ENCODE assay signal across 1 cellular context in genomic region chr7:2353650-2354172, GRCh38.
TF ChIP-seq lines count a peak whose summit lies in the region.

No MANE protein-coding gene starts in this region.

TF ChIP-seq in HepG2, 621 proteins besides CTCF, POLR2A, EP300 and RAD21 (continued from another document and continues in another):
- TF ChIP-seq HNF1A (IDR thresholded peaks at IDR 0.05; ENCODE audit: low read depth) (no peak), HNF1A (CRISPR knock-in tag; IDR thresholded peaks at IDR 0.05; ENCODE audit: borderline replicate concordance) (peak; percentile 27; the same call in 1 of the 2 replicates), ARNTL (CRISPR knock-in tag; IDR thresholded peaks at IDR 0.05) (peak; percentile 48; the same call in 1 of the 2 replicates), ATF7-NPFF (CRISPR knock-in tag; IDR thresholded peaks at IDR 0.05; ENCODE audit: low read depth) (peak; percentile 93), FOXK2 (IDR thresholded peaks at IDR 0.05) (no peak), ZNF101 (CRISPR knock-in tag; IDR thresholded peaks at IDR 0.05; ENCODE audit: borderline replicate concordance, low read depth) (peak; percentile 67; the same call in 1 of the 2 replicates), CEBPZ (IDR thresholded peaks at IDR 0.05; ENCODE audit: low read length) (no peak), SPEN (CRISPR knock-in tag; IDR thresholded peaks at IDR 0.05; ENCODE audit: low read depth) (peak; percentile 71), SMARCC2 (IDR thresholded peaks at IDR 0.05) (no peak), TMF1 (CRISPR knock-in tag; IDR thresholded peaks at IDR 0.05; ENCODE audit: low read depth) (peak; percentile 89; the same call in 1 of the 2 replicates), ZNF704 (CRISPR knock-in tag; IDR thresholded peaks at IDR 0.05; ENCODE audit: borderline replicate concordance) (peak; percentile 94), NFKBIZ (CRISPR knock-in tag; IDR thresholded peaks at IDR 0.05) (no peak), ZMYM2 (CRISPR knock-in tag; IDR thresholded peaks at IDR 0.05) (peak; percentile 59; the same call in 1 of the 2 replicates), RCOR2 (CRISPR knock-in tag; IDR thresholded peaks at IDR 0.05) (no peak), SETDB1 (CRISPR knock-in tag; IDR thresholded peaks at IDR 0.05; ENCODE audit: borderline replicate concordance) (no peak), PBX2 (CRISPR knock-in tag; IDR thresholded peaks at IDR 0.05) (no peak), POGK (CRISPR knock-in tag; conservative IDR thresholded peaks at IDR 0.05) (peak; percentile 80), ZFP36 (IDR thresholded peaks at IDR 0.05; ENCODE audit: borderline replicate concordance, low read depth, low read length, partially characterized antibody) (no peak), HNRNPUL1 (IDR thresholded peaks at IDR 0.05; ENCODE audit: low read depth, low read length) (no peak), ZNF552 (CRISPR knock-in tag; IDR thresholded peaks at IDR 0.05; ENCODE audit: borderline replicate concordance) (peak; percentile 93), ZNF550 (CRISPR knock-in tag; IDR thresholded peaks at IDR 0.05; ENCODE audit: borderline replicate concordance) (no peak), ZNF468 (CRISPR knock-in tag; IDR thresholded peaks at IDR 0.05) (peak; percentile 75; the same call in 1 of the 2 replicates), SNAI1 (CRISPR knock-in tag; IDR thresholded peaks at IDR 0.05; ENCODE audit: borderline replicate concordance) (no peak), DPF2 (CRISPR knock-in tag; IDR thresholded peaks at IDR 0.05; ENCODE audit: borderline replicate concordance, low read depth) (no peak), ZNF225 (CRISPR knock-in tag; IDR thresholded peaks at IDR 0.05) (peak; percentile 84; the same call in 1 of the 2 replicates), ZMYM4 (CRISPR knock-in tag; IDR thresholded peaks at IDR 0.05) (peak; percentile 48; the same call in 1 of the 2 replicates), ATM (IDR thresholded peaks at IDR 0.05; ENCODE audit: borderline replicate concordance) (no peak), ZNF354B (CRISPR knock-in tag; IDR thresholded peaks at IDR 0.05) (no peak), ZNF746 (CRISPR knock-in tag; IDR thresholded peaks at IDR 0.05) (no peak; the same call in 1 of the 2 replicates), U2AF1 (optimal IDR thresholded peaks at IDR 0.05; ENCODE audit: low read depth, low read length) (peak; percentile 80), ZNF451 (CRISPR knock-in tag; IDR thresholded peaks at IDR 0.05) (peak; percentile 66; the same call in 1 of the 2 replicates), GATAD2A (CRISPR knock-in tag; IDR thresholded peaks at IDR 0.05) (peak; percentile 38; the same call in 1 of the 2 replicates), FOXA1 (IDR thresholded peaks at IDR 0.05) (no peak), FOXA1 (CRISPR knock-in tag; IDR thresholded peaks at IDR 0.05) (no peak)
- TF ChIP-seq, protein P1, sequence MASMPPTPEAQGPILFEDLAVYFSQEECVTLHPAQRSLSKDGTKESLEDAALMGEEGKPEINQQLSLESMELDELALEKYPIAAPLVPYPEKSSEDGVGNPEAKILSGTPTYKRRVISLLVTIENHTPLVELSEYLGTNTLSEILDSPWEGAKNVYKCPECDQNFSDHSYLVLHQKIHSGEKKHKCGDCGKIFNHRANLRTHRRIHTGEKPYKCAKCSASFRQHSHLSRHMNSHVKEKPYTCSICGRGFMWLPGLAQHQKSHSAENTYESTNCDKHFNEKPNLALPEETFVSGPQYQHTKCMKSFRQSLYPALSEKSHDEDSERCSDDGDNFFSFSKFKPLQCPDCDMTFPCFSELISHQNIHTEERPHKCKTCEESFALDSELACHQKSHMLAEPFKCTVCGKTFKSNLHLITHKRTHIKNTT (CRISPR knock-in tag; IDR thresholded peaks at IDR 0.05) = no peak
- TF ChIP-seq, protein P2, sequence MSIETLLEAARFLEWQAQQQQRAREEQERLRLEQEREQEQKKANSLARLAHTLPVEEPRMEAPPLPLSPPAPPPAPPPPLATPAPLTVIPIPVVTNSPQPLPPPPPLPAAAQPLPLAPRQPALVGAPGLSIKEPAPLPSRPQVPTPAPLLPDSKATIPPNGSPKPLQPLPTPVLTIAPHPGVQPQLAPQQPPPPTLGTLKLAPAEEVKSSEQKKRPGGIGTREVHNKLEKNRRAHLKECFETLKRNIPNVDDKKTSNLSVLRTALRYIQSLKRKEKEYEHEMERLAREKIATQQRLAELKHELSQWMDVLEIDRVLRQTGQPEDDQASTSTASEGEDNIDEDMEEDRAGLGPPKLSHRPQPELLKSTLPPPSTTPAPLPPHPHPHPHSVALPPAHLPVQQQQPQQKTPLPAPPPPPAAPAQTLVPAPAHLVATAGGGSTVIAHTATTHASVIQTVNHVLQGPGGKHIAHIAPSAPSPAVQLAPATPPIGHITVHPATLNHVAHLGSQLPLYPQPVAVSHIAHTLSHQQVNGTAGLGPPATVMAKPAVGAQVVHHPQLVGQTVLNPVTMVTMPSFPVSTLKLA (IDR thresholded peaks at IDR 0.05) = peak; percentile 69; the same call in 1 of the 2 replicates
- TF ChIP-seq, protein P3, sequence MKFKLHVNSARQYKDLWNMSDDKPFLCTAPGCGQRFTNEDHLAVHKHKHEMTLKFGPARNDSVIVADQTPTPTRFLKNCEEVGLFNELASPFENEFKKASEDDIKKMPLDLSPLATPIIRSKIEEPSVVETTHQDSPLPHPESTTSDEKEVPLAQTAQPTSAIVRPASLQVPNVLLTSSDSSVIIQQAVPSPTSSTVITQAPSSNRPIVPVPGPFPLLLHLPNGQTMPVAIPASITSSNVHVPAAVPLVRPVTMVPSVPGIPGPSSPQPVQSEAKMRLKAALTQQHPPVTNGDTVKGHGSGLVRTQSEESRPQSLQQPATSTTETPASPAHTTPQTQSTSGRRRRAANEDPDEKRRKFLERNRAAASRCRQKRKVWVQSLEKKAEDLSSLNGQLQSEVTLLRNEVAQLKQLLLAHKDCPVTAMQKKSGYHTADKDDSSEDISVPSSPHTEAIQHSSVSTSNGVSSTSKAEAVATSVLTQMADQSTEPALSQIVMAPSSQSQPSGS (CRISPR knock-in tag; IDR thresholded peaks at IDR 0.05) = peak; percentile 53; the same call in 1 of the 2 replicates
- TF ChIP-seq, protein P4, sequence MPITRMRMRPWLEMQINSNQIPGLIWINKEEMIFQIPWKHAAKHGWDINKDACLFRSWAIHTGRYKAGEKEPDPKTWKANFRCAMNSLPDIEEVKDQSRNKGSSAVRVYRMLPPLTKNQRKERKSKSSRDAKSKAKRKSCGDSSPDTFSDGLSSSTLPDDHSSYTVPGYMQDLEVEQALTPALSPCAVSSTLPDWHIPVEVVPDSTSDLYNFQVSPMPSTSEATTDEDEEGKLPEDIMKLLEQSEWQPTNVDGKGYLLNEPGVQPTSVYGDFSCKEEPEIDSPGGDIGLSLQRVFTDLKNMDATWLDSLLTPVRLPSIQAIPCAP (CRISPR knock-in tag; IDR thresholded peaks at IDR 0.05; ENCODE audit: low read depth) = no peak
- TF ChIP-seq, protein P5, sequence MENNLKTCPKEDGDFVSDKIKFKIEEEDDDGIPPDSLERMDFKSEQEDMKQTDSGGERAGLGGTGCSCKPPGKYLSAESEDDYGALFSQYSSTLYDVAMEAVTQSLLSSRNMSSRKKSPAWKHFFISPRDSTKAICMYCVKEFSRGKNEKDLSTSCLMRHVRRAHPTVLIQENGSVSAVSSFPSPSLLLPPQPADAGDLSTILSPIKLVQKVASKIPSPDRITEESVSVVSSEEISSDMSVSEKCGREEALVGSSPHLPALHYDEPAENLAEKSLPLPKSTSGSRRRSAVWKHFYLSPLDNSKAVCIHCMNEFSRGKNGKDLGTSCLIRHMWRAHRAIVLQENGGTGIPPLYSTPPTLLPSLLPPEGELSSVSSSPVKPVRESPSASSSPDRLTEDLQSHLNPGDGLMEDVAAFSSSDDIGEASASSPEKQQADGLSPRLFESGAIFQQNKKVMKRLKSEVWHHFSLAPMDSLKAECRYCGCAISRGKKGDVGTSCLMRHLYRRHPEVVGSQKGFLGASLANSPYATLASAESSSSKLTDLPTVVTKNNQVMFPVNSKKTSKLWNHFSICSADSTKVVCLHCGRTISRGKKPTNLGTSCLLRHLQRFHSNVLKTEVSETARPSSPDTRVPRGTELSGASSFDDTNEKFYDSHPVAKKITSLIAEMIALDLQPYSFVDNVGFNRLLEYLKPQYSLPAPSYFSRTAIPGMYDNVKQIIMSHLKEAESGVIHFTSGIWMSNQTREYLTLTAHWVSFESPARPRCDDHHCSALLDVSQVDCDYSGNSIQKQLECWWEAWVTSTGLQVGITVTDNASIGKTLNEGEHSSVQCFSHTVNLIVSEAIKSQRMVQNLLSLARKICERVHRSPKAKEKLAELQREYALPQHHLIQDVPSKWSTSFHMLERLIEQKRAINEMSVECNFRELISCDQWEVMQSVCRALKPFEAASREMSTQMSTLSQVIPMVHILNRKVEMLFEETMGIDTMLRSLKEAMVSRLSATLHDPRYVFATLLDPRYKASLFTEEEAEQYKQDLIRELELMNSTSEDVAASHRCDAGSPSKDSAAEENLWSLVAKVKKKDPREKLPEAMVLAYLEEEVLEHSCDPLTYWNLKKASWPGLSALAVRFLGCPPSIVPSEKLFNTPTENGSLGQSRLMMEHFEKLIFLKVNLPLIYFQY (CRISPR knock-in tag; IDR thresholded peaks at IDR 0.05; ENCODE audit: borderline replicate concordance) = peak; percentile 81
